ENCODE assay signal across 13 cellular contexts in the genomic region with DNA sequence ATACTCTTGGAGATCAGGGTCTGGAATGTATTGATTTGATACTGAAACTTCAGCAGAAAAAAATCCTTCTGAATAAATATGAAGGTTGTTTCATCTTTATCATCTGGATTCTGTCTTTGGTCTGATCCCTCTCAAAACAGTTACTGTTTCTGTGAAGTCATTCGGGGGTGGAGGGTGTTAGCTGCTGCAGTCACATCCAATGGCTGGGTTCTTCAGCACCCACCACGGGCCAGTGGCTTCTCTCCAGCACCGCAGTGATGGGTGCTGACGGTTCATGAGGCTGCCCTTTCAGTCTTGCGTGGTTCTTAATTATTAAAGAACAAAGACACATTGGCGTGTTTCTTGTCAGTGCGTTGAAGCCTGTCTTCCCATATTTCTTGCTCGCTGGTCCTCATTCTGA.
DNase-seq lines count a peak whose midpoint lies in the region; ATAC-seq, FAIRE-seq and TF ChIP-seq lines count a peak whose summit lies in the region.
"Had no signal": no experiment of that assay in that cellular context is flagged by ENCODE, and none has a peak within 500 bp of the region (broad histone marks: within the 10 kb centered on the region; RNA-seq: fewer than 3 reads in every experiment).

No MANE protein-coding gene starts in this region.

- no peaks in the 10 kb centered on the region for H3K36me3 Mint-ChIP-seq in activated T-cell treated with anti-CD3 and anti-CD28 coated beads, Interleukin-2, amount 50 U/mL, for 24 hours (ENCODE audit: low read depth)
- H3K36me3 Mint-ChIP-seq in H9 (ENCODE audit: insufficient read depth in 1 of 3, low read depth in 3 of 3) (no peaks in the 10 kb centered on the region; a peak in 1 of 7 replicates), endodermal cell (ENCODE audit: low read depth) (no peaks in the 10 kb centered on the region)

- DNase-seq in activated T-cell treated with anti-CD3 and anti-CD28 coated beads, Interleukin-2, amount 50 U/mL, for 24 hours, result peak; percentile 15
- DNase-seq in activated T-cell treated with anti-CD3 and anti-CD28 coated beads, Interleukin-2, amount 50 U/mL, for 1 hour, result no peak
- DNase-seq in H9, result no peak
- peak; percentile 48 for DNase-seq in endodermal cell
- no peak for DNase-seq in smooth muscle cell (lab: John Stamatoyannopoulos, UW; ENCODE audit: unreplicated experiment)
- DNase-seq in frontal cortex (ENCODE audit: low spot score in 2 of 2), result no peak
- DNase-seq: CD8-positive, alpha-beta memory T cell; DMS79 treated with DMSO at 0.1 percent for 48 hours; NCI-H1105; Peyer's patch had no signal

- H2BK20ac ChIP-seq in H9 (ENCODE audit: low read depth, low read length, poor library complexity, severe bottlenecking), result no peak overlapping the region

- no peak overlapping the region for H3K4ac ChIP-seq in H9 (ENCODE audit: low read depth, low read length)

- FAIRE-seq in frontal cortex (lab: Jason Lieb, UNC), result no peak
- FAIRE-seq: A549 had no signal

- H4K5ac ChIP-seq in H9 (ENCODE audit: insufficient read length, low read depth, low read length), result no peak overlapping the region

- H3K79me2 ChIP-seq in H9 (ENCODE audit: insufficient read depth, low read length), result no peaks in the 10 kb centered on the region
- H3K79me2 ChIP-seq in smooth muscle cell (ENCODE audit: low read depth), result peaks cover 80% of the 10 kb centered on the region

- H3K79me1 ChIP-seq in H9 (ENCODE audit: insufficient read depth, low read depth, low read length, poor library complexity, severe bottlenecking), result no peaks in the 10 kb centered on the region

- no peak overlapping the region for H3K23ac ChIP-seq in H9 (ENCODE audit: insufficient read length, low read depth, low read length)

- no peak overlapping the region for H3K27ac Mint-ChIP-seq in activated T-cell treated with anti-CD3 and anti-CD28 coated beads, Interleukin-2, amount 50 U/mL, for 24 hours
- H3K27ac Mint-ChIP-seq in H9 (peak overlapping the region in 1 of 3 experiments; percentile 84; a peak in 2 of 7 replicates), endodermal cell (peak overlapping the region; percentile 23)

- H3K4me1 Mint-ChIP-seq in activated T-cell treated with anti-CD3 and anti-CD28 coated beads, Interleukin-2, amount 50 U/mL, for 24 hours (ENCODE audit: low read depth), result peaks cover 33% of the 10 kb centered on the region
- H3K4me1 Mint-ChIP-seq in H9 (peaks cover 20 to 26% of the 10 kb centered on the region in 2 experiments), endodermal cell (peaks cover 27% of the 10 kb centered on the region)

- H3K4me3 ChIP-seq in endodermal cell (ENCODE audit: low read length) (no peak overlapping the region), smooth muscle cell (no peak overlapping the region)
- H3K4me3 ChIP-seq: A549, HAP-1, Peyer's patch had no signal

- H3K56ac ChIP-seq in H9 (ENCODE audit: insufficient read length, low read depth, low read length), result no peak overlapping the region

- H3K9ac ChIP-seq in H9 (ENCODE audit: extremely low read depth, insufficient read length, low read length) (no peak overlapping the region), endodermal cell (ENCODE audit: extremely low read depth, low read length, poor library complexity, severe bottlenecking) (no peak overlapping the region), smooth muscle cell (ENCODE audit: low read depth) (no peak overlapping the region)

- H3K4me1 ChIP-seq in H9 (ENCODE audit: insufficient read depth, low read length) (peaks cover 5% of the 10 kb centered on the region; the same call in 1 of the 2 replicates), endodermal cell (ENCODE audit: control insufficient read depth, insufficient read depth, low read length) (peaks cover 14% of the 10 kb centered on the region), smooth muscle cell (ENCODE audit: low read depth) (no peaks in the 10 kb centered on the region)
- H3K4me1 ChIP-seq: HAP-1 had no signal

- TF ChIP-seq CTCF in H9 (conservative IDR thresholded peaks at IDR 0.05) (no peak), endodermal cell (conservative IDR thresholded peaks at IDR 0.05) (no peak), smooth muscle cell (IDR thresholded peaks at IDR 0.05; ENCODE audit: borderline replicate concordance, insufficient read depth, poor library complexity, severe bottlenecking) (no peak)

- no peak overlapping the region for H2BK15ac ChIP-seq in H9 (ENCODE audit: low read depth, low read length)

- H3K27ac ChIP-seq in H9 (ENCODE audit: insufficient read length, low read depth, low read length) (no peak overlapping the region), endodermal cell (ENCODE audit: low read depth, low read length) (no peak overlapping the region), smooth muscle cell (ENCODE audit: low read depth) (peak overlapping the region; percentile 19)
- H3K27ac ChIP-seq: A549, Peyer's patch had no signal

- H2AK5ac ChIP-seq in H9 (ENCODE audit: insufficient read length, low read length), result no peak overlapping the region

- no peak overlapping the region for H3T11ph ChIP-seq in H9 (ENCODE audit: low read length)

- no peak overlapping the region for H4K91ac ChIP-seq in H9 (ENCODE audit: insufficient read length, low read depth, low read length)

- no peaks in the 10 kb centered on the region for H3F3A ChIP-seq in smooth muscle cell (ENCODE audit: low read depth)

- H3K36me3 ChIP-seq in endodermal cell (ENCODE audit: control insufficient read depth, insufficient read depth, low read length) (no peaks in the 10 kb centered on the region), smooth muscle cell (ENCODE audit: low read depth) (no peaks in the 10 kb centered on the region)
- H3K36me3 ChIP-seq: HAP-1, Peyer's patch had no signal

- no peak overlapping the region for H2BK5ac ChIP-seq in H9 (ENCODE audit: insufficient read length, low read length)

- ATAC-seq in HG02571 (IDR thresholded peaks at IDR 0.05; ENCODE audit: unreplicated experiment), result no peak
- ATAC-seq: A549 had no signal

- no peaks in the 10 kb centered on the region for H3K9me3 Mint-ChIP-seq in activated T-cell treated with anti-CD3 and anti-CD28 coated beads, Interleukin-2, amount 50 U/mL, for 24 hours
- H3K9me3 Mint-ChIP-seq in H9, result no peaks in the 10 kb centered on the region
- H3K9me3 Mint-ChIP-seq in endodermal cell, result no peaks in the 10 kb centered on the region
- H3K9me3 Mint-ChIP-seq: CD8-positive, alpha-beta memory T cell had no signal

- no peak overlapping the region for H3K4me2 ChIP-seq in H9 (ENCODE audit: insufficient read depth, insufficient read length, low read length)
- H3K4me2 ChIP-seq in smooth muscle cell, result peak overlapping the region; percentile 38
- H3K4me2 ChIP-seq: A549 had no signal

- H2AFZ ChIP-seq in H9 (ENCODE audit: low read length), result no peak overlapping the region
- H2AFZ ChIP-seq in smooth muscle cell (ENCODE audit: low read depth), result no peak overlapping the region

- no peak overlapping the region for H2BK120ac ChIP-seq in H9 (ENCODE audit: low read depth, low read length, poor library complexity, severe bottlenecking)

- H3K9me3 ChIP-seq in H9 (ENCODE audit: control insufficient read depth, low read depth, low read length), result no peaks in the 10 kb centered on the region
- H3K9me3 ChIP-seq in endodermal cell (ENCODE audit: control insufficient read depth, low read length), result no peaks in the 10 kb centered on the region
- H3K9me3 ChIP-seq in smooth muscle cell (replicated peaks; ENCODE audit: low read depth), result no peaks in the 10 kb centered on the region
- H3K9me3 ChIP-seq: A549, HAP-1, Peyer's patch had no signal

- H4K20me1 ChIP-seq in H9 (ENCODE audit: control insufficient read depth, insufficient read depth, insufficient read length) (no peaks in the 10 kb centered on the region), smooth muscle cell (ENCODE audit: low read depth) (peaks cover 84% of the 10 kb centered on the region)

- no CpG with 5 or more reads among the region's 8 CpGs for WGBS in H9 (ENCODE audit: extremely low coverage, insufficient read length, low lambda C conversion rate)
- WGBS in endodermal cell (ENCODE audit: insufficient coverage in 1 of 2, insufficient read length in 1 of 2), 2 experiments, result 88 to 94% methylated on average over 6 to 8 of the region's 8 CpGs
- WGBS in smooth muscle cell (ENCODE audit: low lambda C conversion rate), result 74% methylated on average over 8 of the region's 8 CpGs

- H3K18ac ChIP-seq in H9 (ENCODE audit: insufficient read length, low read depth, low read length), result no peak overlapping the region

- H3K23me2 ChIP-seq in H9 (ENCODE audit: insufficient read length, low read depth, low read length, poor library complexity, severe bottlenecking), result no peaks in the 10 kb centered on the region

- no peaks in the 10 kb centered on the region for H3K27me3 Mint-ChIP-seq in activated T-cell treated with anti-CD3 and anti-CD28 coated beads, Interleukin-2, amount 50 U/mL, for 24 hours
- H3K27me3 Mint-ChIP-seq in H9 (ENCODE audit: low read depth) (peaks cover 22% of the 10 kb centered on the region), endodermal cell (ENCODE audit: insufficient read depth) (peaks cover 5% of the 10 kb centered on the region)

- H3K27me3 ChIP-seq in H9 (ENCODE audit: insufficient read depth, low read length), result no peaks in the 10 kb centered on the region
- no peaks in the 10 kb centered on the region for H3K27me3 ChIP-seq in endodermal cell (ENCODE audit: control insufficient read depth, insufficient read depth, low read length, poor library complexity, severe bottlenecking)
- H3K27me3 ChIP-seq in smooth muscle cell (ENCODE audit: low read depth), result no peaks in the 10 kb centered on the region
- H3K27me3 ChIP-seq: Peyer's patch had no signal

- no peak overlapping the region for H4K8ac ChIP-seq in H9 (replicated peaks; ENCODE audit: insufficient read length, low read depth, low read length)

- H3K14ac ChIP-seq in H9 (ENCODE audit: insufficient read depth, low read length), result peak overlapping the region; percentile 79

- no peak overlapping the region for H3K4me3 Mint-ChIP-seq in activated T-cell treated with anti-CD3 and anti-CD28 coated beads, Interleukin-2, amount 50 U/mL, for 24 hours
- H3K4me3 Mint-ChIP-seq in H9 (no peak overlapping the region), endodermal cell (no peak overlapping the region)
- H3K4me3 Mint-ChIP-seq: CD8-positive, alpha-beta memory T cell had no signal

- no peak overlapping the region for H2BK12ac ChIP-seq in H9 (ENCODE audit: insufficient read length, low read depth, low read length)

Comparison
In these comparisons a context has a peak if more than half of its experiments do, and no peak if none do; other contexts are left out.
1. DNase-seq: peak in activated T-cell treated with anti-CD3 and anti-CD28 coated beads, Interleukin-2, amount 50 U/mL, for 24 hours (single experiment) and endodermal cell (single experiment); none in activated T-cell treated with anti-CD3 and anti-CD28 coated beads, Interleukin-2, amount 50 U/mL, for 1 hour (single experiment), H9 (single experiment), smooth muscle cell (single experiment) and frontal cortex (0 of 2).